9 cellular contexts compared by ENCODE assay signal in the genomic region with DNA sequence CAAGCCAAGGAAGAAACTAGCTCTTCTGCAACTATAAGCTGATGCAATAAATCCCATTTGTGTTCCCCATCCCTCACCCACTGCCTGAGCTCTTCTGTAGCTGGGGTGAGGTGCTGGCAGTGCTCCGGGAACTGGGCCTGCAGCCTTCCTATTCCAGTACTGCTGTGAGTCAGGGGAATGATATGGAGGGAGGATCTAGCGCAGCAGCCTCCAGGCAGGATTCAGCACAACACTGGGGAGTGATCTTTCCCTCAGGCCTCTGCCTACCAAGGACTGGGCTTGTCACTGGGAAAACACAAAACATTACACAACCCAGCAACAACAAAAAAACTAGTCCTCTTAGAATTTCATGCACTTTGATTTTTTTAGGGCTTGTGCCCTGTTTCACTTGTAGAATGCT. TPM values are rescaled to one million over a fixed set of nuclear protein-coding genes. Genes with fewer than 3 reads are reported as not detected.
A peak's percentile ranks its signal among the peaks of the same experiment; 100 is the strongest.
DNase-seq lines count a peak whose midpoint lies in the region; ATAC-seq and TF ChIP-seq lines count a peak whose summit lies in the region.
"Had no signal": no experiment of that assay in that cellular context is flagged by ENCODE, and none has a peak within 500 bp of the region (broad histone marks: within the 10 kb centered on the region; RNA-seq: fewer than 3 reads in every experiment).

No MANE protein-coding gene starts in this region.

- H3K9me3 ChIP-seq in SJSA1 (replicated peaks), result no peaks in the 10 kb centered on the region

- H3K4me1 ChIP-seq in SJSA1 (replicated peaks), result peaks cover 18% of the 10 kb centered on the region

- no peaks in the 10 kb centered on the region for H3K36me3 ChIP-seq in SJSA1

- H3K27me3 ChIP-seq in SJSA1 (replicated peaks), result no peaks in the 10 kb centered on the region

- peak overlapping the region; percentile 55 for H3K27ac ChIP-seq in SJSA1

- DNase-seq in AG09309 (ENCODE audit: low read depth) (peak; percentile 99), SJSA1 (ENCODE audit: low read depth in 1 of 2, low spot score in 2 of 2) (peak; percentile 67 to 74), fibroblast of pulmonary artery (ENCODE audit: low read depth) (peak; percentile 100), omental fat pad (ENCODE audit: low spot score) (peak; percentile 76), NCI-H2107 treated with DMSO at 0.1 percent for 48 hours (lab: John Stamatoyannopoulos, UW; ENCODE audit: unreplicated experiment) (no peak), KBM-7 (no peak), activated gamma-delta T cell (lab: John Stamatoyannopoulos, UW) (no peak)
- DNase-seq: NCI-H748 treated with DMSO at 0.1 percent for 48 hours had no signal

- TF ChIP-seq CTCF in AG09309 (IDR thresholded peaks at IDR 0.05; ENCODE audit: control insufficient read depth, insufficient read depth, low read depth, low read length, missing control alignments) (no peak), fibroblast of pulmonary artery (IDR thresholded peaks at IDR 0.05; ENCODE audit: low read length, missing control alignments) (no peak), omental fat pad (IDR thresholded peaks at IDR 0.05) (no peak)

- H3K4me3 ChIP-seq in AG09309 (ENCODE audit: control insufficient read depth, low read depth, low read length) (no peak overlapping the region; the same call in 1 of the 2 replicates), SJSA1 (no peak overlapping the region), fibroblast of pulmonary artery (replicated peaks; ENCODE audit: low read depth, low read length) (no peak overlapping the region)

- in situ Hi-C loops in KBM-7 (cut with MboI; ENCODE audit: low pct_unique_long_range_greater_than_20kb, low sequenced_read_pairs), result no loop called here

- ATAC-seq in omental fat pad (ENCODE audit: low FRiP score) (peak; percentile 99), GM18873 (IDR thresholded peaks at IDR 0.05; ENCODE audit: low FRiP score, unreplicated experiment) (no peak)

RNA-seq across cellular contexts. Expression of gene ST8SIA1, which starts 58.7 kb away (rescaled TPM):
- total RNA-seq in SJSA1 (2014; rRNA removed; shearing (Covaris generic)), result not detected in 2 replicates
- total RNA-seq in omental fat pad, result 1 to 10 TPM in 3 of 4 donors, under 1 TPM in 1; 0.72 to 7.1 (median 2.5) TPM

Comparison
In these comparisons a context has a peak if more than half of its experiments do, and no peak if none do; other contexts are left out.
1. DNase-seq: peak in AG09309 (single experiment), SJSA1 (2 of 2), fibroblast of pulmonary artery (single experiment) and omental fat pad (single experiment); none in NCI-H2107 treated with DMSO at 0.1 percent for 48 hours (single experiment), KBM-7 (single experiment) and activated gamma-delta T cell (single experiment).